ENCODE assay signal across 27 cellular contexts in genomic region chr14:61483477-61483876, GRCh38.
DNase-seq lines count a peak whose midpoint lies in the region; ATAC-seq and TF ChIP-seq lines count a peak whose summit lies in the region.
"Had no signal": no experiment of that assay in that cellular context is flagged by ENCODE, and none has a peak within 500 bp of the region (broad histone marks: within the 10 kb centered on the region; RNA-seq: fewer than 3 reads in every experiment).

No MANE protein-coding gene starts in this region.

- no peak for TF ChIP-seq CTCF in H9 (conservative IDR thresholded peaks at IDR 0.05)

- H2BK5ac ChIP-seq in H9 (ENCODE audit: insufficient read length, low read length) = no peak overlapping the region

- H3K4me3 Mint-ChIP-seq in activated naive CD4-positive, alpha-beta T cell treated with anti-CD3 and anti-CD28 coated beads for 36 hours = no peak overlapping the region
- H3K4me3 Mint-ChIP-seq in T-cell (no peak overlapping the region), H9 (no peak overlapping the region)
- no peak overlapping the region for H3K4me3 Mint-ChIP-seq in stimulated activated effector memory CD8-positive, alpha-beta T cell treated with anti-CD3 and anti-CD28 coated beads, Interleukin-12 subunit alpha, Interleukin-12 subunit beta, amount 100 ng/mL, for 72 hours
- H3K4me3 Mint-ChIP-seq: B cell, memory B cell had no signal

- no peak overlapping the region for H3K14ac ChIP-seq in H9 (ENCODE audit: insufficient read depth, low read length)

- no peak overlapping the region for H2BK120ac ChIP-seq in H9 (ENCODE audit: low read depth, low read length, poor library complexity, severe bottlenecking)

- H3K27me3 ChIP-seq in esophagus (ENCODE audit: control insufficient read depth in 1 of 2, insufficient read depth in 2 of 2, low read length in 2 of 2) = no peaks in the 10 kb centered on the region
- H3K27me3 ChIP-seq in H9 (ENCODE audit: insufficient read depth, low read length) = no peaks in the 10 kb centered on the region
- H3K27me3 ChIP-seq: right atrium auricular region, tibial artery had no signal

- no peak overlapping the region for H3T11ph ChIP-seq in H9 (ENCODE audit: low read length)

- H4K91ac ChIP-seq in H9 (ENCODE audit: insufficient read length, low read depth, low read length) = no peak overlapping the region

- H3K4me2 ChIP-seq in H9 (ENCODE audit: insufficient read depth, insufficient read length, low read length) = no peak overlapping the region
- H3K4me2 ChIP-seq: KMS-11 had no signal

- no peak overlapping the region for H2AK5ac ChIP-seq in H9 (ENCODE audit: insufficient read length, low read length)

- H3K79me1 ChIP-seq in H9 (ENCODE audit: insufficient read depth, low read depth, low read length, poor library complexity, severe bottlenecking) = no peaks in the 10 kb centered on the region

- H3K23ac ChIP-seq in H9 (ENCODE audit: insufficient read length, low read depth, low read length) = no peak overlapping the region

- H3K4me3 ChIP-seq in esophagus (ENCODE audit: low read depth in 1 of 2, low read length in 2 of 2) = no peak overlapping the region
- H3K4me3 ChIP-seq: coronary artery, GM12878, right atrium auricular region, SK-N-MC, tibial artery had no signal

- H2BK15ac ChIP-seq in H9 (ENCODE audit: low read depth, low read length) = no peak overlapping the region

- peaks cover 63% of the 10 kb centered on the region for H3K36me3 Mint-ChIP-seq in activated naive CD4-positive, alpha-beta T cell treated with anti-CD3 and anti-CD28 coated beads for 36 hours (ENCODE audit: low read depth)
- peaks cover 67% of the 10 kb centered on the region for H3K36me3 Mint-ChIP-seq in T-cell
- H3K36me3 Mint-ChIP-seq in stimulated activated effector memory CD8-positive, alpha-beta T cell treated with anti-CD3 and anti-CD28 coated beads, Interleukin-12 subunit alpha, Interleukin-12 subunit beta, amount 100 ng/mL, for 72 hours = peaks cover 8% of the 10 kb centered on the region
- H3K36me3 Mint-ChIP-seq in H9 (ENCODE audit: insufficient read depth in 1 of 3, low read depth in 3 of 3) = no peaks in the 10 kb centered on the region
- H3K36me3 Mint-ChIP-seq: memory B cell had no signal

- no peak overlapping the region for H3K18ac ChIP-seq in H9 (ENCODE audit: insufficient read length, low read depth, low read length)

- DNase-seq in activated naive CD4-positive, alpha-beta T cell treated with anti-CD3 and anti-CD28 coated beads for 36 hours = no peak
- no peak for DNase-seq in activated naive CD4-positive, alpha-beta T cell (lab: John Stamatoyannopoulos, UW)
- DNase-seq in T-cell = no peak
- no peak for DNase-seq in stimulated activated effector memory CD8-positive, alpha-beta T cell treated with anti-CD3 and anti-CD28 coated beads, Interleukin-12 subunit alpha, Interleukin-12 subunit beta, amount 100 ng/mL, for 72 hours (ENCODE audit: low spot score in 2 of 2)
- no peak for DNase-seq in H9
- no peak for DNase-seq in activated CD4-positive, alpha-beta T cell treated with anti-CD3 and anti-CD28 coated beads for 48 hours
- DNase-seq: ACHN; activated CD4-positive, CD25-positive, alpha-beta regulatory T cell treated with anti-CD3 and anti-CD28 coated beads, Interleukin-2, amount 50 U/mL, for 72 hours; COR-L47; effector CD8-positive, alpha-beta T cell; glutamatergic neuron; MM.1S; NCI-H2029; NCI-H526; OCI-M1; small intestine; tibial artery had no signal

- H4K20me1 ChIP-seq in H9 (ENCODE audit: control insufficient read depth, insufficient read depth, insufficient read length) = no peaks in the 10 kb centered on the region

- H3K9ac ChIP-seq in H9 (ENCODE audit: extremely low read depth, insufficient read length, low read length) = no peak overlapping the region
- H3K9ac ChIP-seq: KMS-11 had no signal

- H3K9me3 ChIP-seq in esophagus (ENCODE audit: control insufficient read depth in 2 of 2, insufficient read depth in 1 of 2, low read depth in 1 of 2, low read length in 1 of 2) (no peaks in the 10 kb centered on the region), H9 (ENCODE audit: control insufficient read depth, low read depth, low read length) (no peaks in the 10 kb centered on the region)
- H3K9me3 ChIP-seq: right atrium auricular region, tibial artery had no signal

- H3K27ac Mint-ChIP-seq in activated naive CD4-positive, alpha-beta T cell treated with anti-CD3 and anti-CD28 coated beads for 36 hours = peak overlapping the region; percentile 100
- peak overlapping the region; percentile 81 to 96 for H3K27ac Mint-ChIP-seq in T-cell
- H3K27ac Mint-ChIP-seq in stimulated activated effector memory CD8-positive, alpha-beta T cell treated with anti-CD3 and anti-CD28 coated beads, Interleukin-12 subunit alpha, Interleukin-12 subunit beta, amount 100 ng/mL, for 72 hours = peak overlapping the region; percentile 92
- H3K27ac Mint-ChIP-seq in H9 = peak overlapping the region in 1 of 3 experiments; percentile 56; a peak in 2 of 7 replicates
- H3K27ac Mint-ChIP-seq: B cell had no signal

- POLR2A ChIA-PET in T-cell (lab: Charles Lee) = no interaction called here

- peak overlapping the region; percentile 53 to 90 for H3K27ac ChIP-seq in esophagus (ENCODE audit: low read depth in 2 of 2, low read length in 1 of 2)
- H3K27ac ChIP-seq in H9 (ENCODE audit: insufficient read length, low read depth, low read length) = no peak overlapping the region
- H3K27ac ChIP-seq: coronary artery, epithelial cell of prostate, KMS-11, right atrium auricular region, SK-N-MC, tibial artery had no signal

- no peaks in the 10 kb centered on the region for H3K23me2 ChIP-seq in H9 (ENCODE audit: insufficient read length, low read depth, low read length, poor library complexity, severe bottlenecking)

- H3K36me3 ChIP-seq in esophagus (ENCODE audit: control insufficient read depth in 2 of 2, insufficient read depth in 2 of 2, low read length in 1 of 2) = no peaks in the 10 kb centered on the region
- H3K36me3 ChIP-seq: right atrium auricular region, tibial artery had no signal

- no peaks in the 10 kb centered on the region for H3K9me3 Mint-ChIP-seq in activated naive CD4-positive, alpha-beta T cell treated with anti-CD3 and anti-CD28 coated beads for 36 hours
- no peaks in the 10 kb centered on the region for H3K9me3 Mint-ChIP-seq in T-cell
- H3K9me3 Mint-ChIP-seq in stimulated activated effector memory CD8-positive, alpha-beta T cell treated with anti-CD3 and anti-CD28 coated beads, Interleukin-12 subunit alpha, Interleukin-12 subunit beta, amount 100 ng/mL, for 72 hours = no peaks in the 10 kb centered on the region
- H3K9me3 Mint-ChIP-seq in H9 = no peaks in the 10 kb centered on the region
- H3K9me3 Mint-ChIP-seq: memory B cell had no signal

- H3K4ac ChIP-seq in H9 (ENCODE audit: low read depth, low read length) = no peak overlapping the region

- CTCF ChIA-PET in activated naive CD4-positive, alpha-beta T cell treated with anti-CD3 and anti-CD28 coated beads for 36 hours (lab: Charles Lee) = interaction anchor here (0.8 to 1.9 kb wide), 2 partner anchors 13 to 14 kb away, joined by 3 to 5 read pairs; no protein-coding TSS in a partner anchor
- CTCF ChIA-PET in T-cell (lab: Charles Lee) = interaction anchor here (0.7 to 1.2 kb wide), 4 partner anchors 13 to 142 kb away, joined by 3 to 6 read pairs (median 4); no protein-coding TSS in a partner anchor

- H2BK20ac ChIP-seq in H9 (ENCODE audit: low read depth, low read length, poor library complexity, severe bottlenecking) = no peak overlapping the region

- no peak for ATAC-seq in T-cell (replicated peaks in 1 of 4)
- ATAC-seq in stimulated activated effector memory CD8-positive, alpha-beta T cell treated with anti-CD3 and anti-CD28 coated beads, Interleukin-12 subunit alpha, Interleukin-12 subunit beta, amount 100 ng/mL, for 72 hours = no peak
- ATAC-seq in HG02852 (IDR thresholded peaks at IDR 0.05; ENCODE audit: unreplicated experiment) = no peak
- ATAC-seq: GM12878 had no signal

- intact Hi-C loops in activated naive CD4-positive, alpha-beta T cell treated with anti-CD3 and anti-CD28 coated beads for 36 hours (cut with micrococcal nuclease) = no loop called here

- no peaks in the 10 kb centered on the region for H3K27me3 Mint-ChIP-seq in activated naive CD4-positive, alpha-beta T cell treated with anti-CD3 and anti-CD28 coated beads for 36 hours (ENCODE audit: low read depth)
- H3K27me3 Mint-ChIP-seq in T-cell = no peaks in the 10 kb centered on the region
- H3K27me3 Mint-ChIP-seq in H9 (ENCODE audit: low read depth) = no peaks in the 10 kb centered on the region; the same call in 1 of the 2 replicates
- H3K27me3 Mint-ChIP-seq: B cell, memory B cell had no signal

- no peak overlapping the region for H4K5ac ChIP-seq in H9 (ENCODE audit: insufficient read length, low read depth, low read length)

- no peak overlapping the region for H2BK12ac ChIP-seq in H9 (ENCODE audit: insufficient read length, low read depth, low read length)

- H4K8ac ChIP-seq in H9 (replicated peaks; ENCODE audit: insufficient read length, low read depth, low read length) = no peak overlapping the region

- 78 to 80% methylated on average over 7 of the region's 7 CpGs for WGBS in esophagus, 2 donors
- WGBS in H9 (ENCODE audit: extremely low coverage, insufficient read length, low lambda C conversion rate) = no CpG with 5 or more reads among the region's 7 CpGs

- H3K56ac ChIP-seq in H9 (ENCODE audit: insufficient read length, low read depth, low read length) = no peak overlapping the region

- peaks cover 7 to 20% of the 10 kb centered on the region in 2 donors for H3K4me1 ChIP-seq in esophagus (ENCODE audit: control insufficient read depth in 2 of 2, insufficient read depth in 2 of 2, low read length in 1 of 2)
- no peaks in the 10 kb centered on the region; the same call in 1 of the 2 replicates for H3K4me1 ChIP-seq in H9 (ENCODE audit: insufficient read depth, low read length)

- H3K4me1 Mint-ChIP-seq in activated naive CD4-positive, alpha-beta T cell treated with anti-CD3 and anti-CD28 coated beads for 36 hours (ENCODE audit: low read depth) = peaks cover 83% of the 10 kb centered on the region
- H3K4me1 Mint-ChIP-seq in T-cell = peaks cover 74 to 83% (median 76%) of the 10 kb centered on the region in 3 donors
- H3K4me1 Mint-ChIP-seq in stimulated activated effector memory CD8-positive, alpha-beta T cell treated with anti-CD3 and anti-CD28 coated beads, Interleukin-12 subunit alpha, Interleukin-12 subunit beta, amount 100 ng/mL, for 72 hours = peaks cover 66% of the 10 kb centered on the region
- peaks cover 31 to 36% of the 10 kb centered on the region in 2 experiments for H3K4me1 Mint-ChIP-seq in H9

- H2AFZ ChIP-seq in H9 (ENCODE audit: low read length) = no peak overlapping the region

- no peaks in the 10 kb centered on the region for H3K79me2 ChIP-seq in H9 (ENCODE audit: insufficient read depth, low read length)
